16 cellular contexts compared by ENCODE assay signal in genomic region chr20:25274891-25275812, GRCh38. TPM values are rescaled to one million over a fixed set of nuclear protein-coding genes. Genes with fewer than 3 reads are reported as not detected.
DNase-seq lines count a peak whose midpoint lies in the region; ATAC-seq and TF ChIP-seq lines count a peak whose summit lies in the region.
"Had no signal": no experiment of that assay in that cellular context is flagged by ENCODE, and none has a peak within 500 bp of the region (broad histone marks: within the 10 kb centered on the region; RNA-seq: fewer than 3 reads in every experiment).

No MANE protein-coding gene starts in this region.

- no peak overlapping the region for H2BK12ac ChIP-seq in mesenchymal stem cell (ENCODE audit: low read length in 2 of 2)

- no peak overlapping the region for H3K23ac ChIP-seq in mesenchymal stem cell (ENCODE audit: low read length in 2 of 2)

- no peak overlapping the region for H2BK120ac ChIP-seq in mesenchymal stem cell (ENCODE audit: low read depth, low read length)

- ATAC-seq in HG03139 (IDR thresholded peaks at IDR 0.05; ENCODE audit: unreplicated experiment): no peak
- no peak for ATAC-seq in HG02884 (IDR thresholded peaks at IDR 0.05; ENCODE audit: unreplicated experiment)
- ATAC-seq: esophagus mucosa had no signal

- no peak overlapping the region for H3K4ac ChIP-seq in mesenchymal stem cell (ENCODE audit: low read depth in 1 of 2, low read length in 2 of 2)

- no peak overlapping the region for H3K4me2 ChIP-seq in mesenchymal stem cell (ENCODE audit: low read length, poor library complexity, severe bottlenecking)

- H3K27me3 Mint-ChIP-seq in endodermal cell (ENCODE audit: insufficient read depth): no peaks in the 10 kb centered on the region

- peak; percentile 39 for DNase-seq in activated effector memory CD4-positive, alpha-beta T cell treated with anti-CD3 and anti-CD28 coated beads, Interleukin-2, amount 50 U/mL, for 16 hours
- DNase-seq in activated effector memory CD4-positive, alpha-beta T cell treated with Interleukin-2 at 50 U/mL for 16 hours: no peak
- DNase-seq in endodermal cell: no peak
- no peak for DNase-seq in mesenchymal stem cell
- DNase-seq in activated CD4-positive, CD25-positive, alpha-beta regulatory T cell (lab: John Stamatoyannopoulos, UW): no peak
- DNase-seq: central memory CD4-positive, alpha-beta T cell; DMS53; Karpas-422; NCI-H2029 treated with DMSO at 0.1 percent for 48 hours; small intestine had no signal

- no peaks in the 10 kb centered on the region for H3K4me1 ChIP-seq in endodermal cell (ENCODE audit: control insufficient read depth, insufficient read depth, low read length)
- H3K4me1 ChIP-seq in mesenchymal stem cell (ENCODE audit: control insufficient read depth, insufficient read depth, low read depth, low read length): peaks cover 34% of the 10 kb centered on the region
- H3K4me1 ChIP-seq: SJSA1 had no signal

- no peak overlapping the region for H3K18ac ChIP-seq in mesenchymal stem cell (ENCODE audit: low read depth in 1 of 2, low read length in 2 of 2)

- no peak overlapping the region for H2BK5ac ChIP-seq in mesenchymal stem cell (ENCODE audit: low read depth, low read length, poor library complexity, severe bottlenecking)

- H4K91ac ChIP-seq in mesenchymal stem cell (ENCODE audit: low read length): no peak overlapping the region

- H3K4me3 Mint-ChIP-seq in endodermal cell: no peak overlapping the region
- H3K4me3 Mint-ChIP-seq: activated T-helper 1 cell treated with anti-CD3 and anti-CD28 coated beads, Interleukin-12 subunit alpha, Interleukin-12 subunit beta, Interleukin-2, Interleukin-4 antibody, amounts not matched to agents 30 ng/mL and 10 ng/mL and 1 ng/mL, durations not matched to agents 14 hours and 24 hours and 36 hours had no signal

- H2AFZ ChIP-seq in mesenchymal stem cell (ENCODE audit: low read depth, low read length): no peak overlapping the region

- no peak overlapping the region for H3K14ac ChIP-seq in mesenchymal stem cell (ENCODE audit: low read length in 2 of 2)

- H3K79me1 ChIP-seq in mesenchymal stem cell (replicated peaks; ENCODE audit: low read length, poor library complexity, severe bottlenecking): peaks cover 43% of the 10 kb centered on the region

- H3K9ac ChIP-seq in endodermal cell (ENCODE audit: extremely low read depth, low read length, poor library complexity, severe bottlenecking) (no peak overlapping the region), mesenchymal stem cell (ENCODE audit: low read length) (no peak overlapping the region)

- H3K36me3 ChIP-seq in endodermal cell (ENCODE audit: control insufficient read depth, insufficient read depth, low read length) (peaks cover 62% of the 10 kb centered on the region), mesenchymal stem cell (ENCODE audit: control insufficient read depth in 1 of 2, insufficient read depth in 2 of 2, low read depth in 1 of 2, low read length in 2 of 2) (peaks cover 98 to 100% of the 10 kb centered on the region in 2 experiments)

- no peaks in the 10 kb centered on the region for H3K9me3 Mint-ChIP-seq in endodermal cell
- H3K9me3 Mint-ChIP-seq: activated T-helper 1 cell treated with anti-CD3 and anti-CD28 coated beads, Interleukin-12 subunit alpha, Interleukin-12 subunit beta, Interleukin-2, Interleukin-4 antibody, amounts not matched to agents 30 ng/mL and 10 ng/mL and 1 ng/mL, durations not matched to agents 14 hours and 24 hours and 36 hours had no signal

- no peaks in the 10 kb centered on the region for H3K9me3 ChIP-seq in endodermal cell (ENCODE audit: control insufficient read depth, low read length)
- no peaks in the 10 kb centered on the region for H3K9me3 ChIP-seq in mesenchymal stem cell (ENCODE audit: control insufficient read depth, low read length)
- H3K9me3 ChIP-seq: SJSA1 had no signal

- peak overlapping the region; percentile 19 for H4K8ac ChIP-seq in mesenchymal stem cell (ENCODE audit: low read length)

- 91 to 95% methylated on average over 19 to 32 of the region's 32 CpGs for WGBS in endodermal cell (ENCODE audit: insufficient coverage in 1 of 2, insufficient read length in 1 of 2), 2 experiments
- 95% methylated on average over 32 of the region's 32 CpGs for whole genome bisulfite sequencing in mesenchymal stem cell

- TF ChIP-seq CTCF in endodermal cell (conservative IDR thresholded peaks at IDR 0.05): no peak

- H3K4me1 Mint-ChIP-seq in endodermal cell: no peaks in the 10 kb centered on the region

- H3K4me3 ChIP-seq in endodermal cell (ENCODE audit: low read length) (no peak overlapping the region), mesenchymal stem cell (ENCODE audit: insufficient read depth in 1 of 2, low read depth in 1 of 2, low read length in 2 of 2) (no peak overlapping the region)
- H3K4me3 ChIP-seq: SJSA1 had no signal

- peak overlapping the region; percentile 61 for H3K27ac Mint-ChIP-seq in endodermal cell
- H3K27ac Mint-ChIP-seq: activated T-helper 1 cell treated with anti-CD3 and anti-CD28 coated beads, Interleukin-12 subunit alpha, Interleukin-12 subunit beta, Interleukin-2, Interleukin-4 antibody, amounts not matched to agents 30 ng/mL and 10 ng/mL and 1 ng/mL, durations not matched to agents 14 hours and 24 hours and 36 hours had no signal

- H2AK5ac ChIP-seq in mesenchymal stem cell (ENCODE audit: low read length, severe bottlenecking): no peak overlapping the region

- H3K27me3 ChIP-seq in endodermal cell (ENCODE audit: control insufficient read depth, insufficient read depth, low read length, poor library complexity, severe bottlenecking) (no peaks in the 10 kb centered on the region), mesenchymal stem cell (ENCODE audit: control insufficient read depth in 1 of 2, insufficient read depth in 1 of 2, low read length in 2 of 2) (no peaks in the 10 kb centered on the region)
- H3K27me3 ChIP-seq: SJSA1 had no signal

- H3K36me3 Mint-ChIP-seq in endodermal cell (ENCODE audit: low read depth): peaks cover 50% of the 10 kb centered on the region

- H2BK15ac ChIP-seq in mesenchymal stem cell (ENCODE audit: low read depth, poor library complexity, severe bottlenecking): no peak overlapping the region

- H3K27ac ChIP-seq in endodermal cell (ENCODE audit: low read depth, low read length): no peak overlapping the region
- H3K27ac ChIP-seq in mesenchymal stem cell (ENCODE audit: low read length, poor library complexity, severe bottlenecking): no peak overlapping the region
- peak overlapping the region; percentile 70 for H3K27ac ChIP-seq in temporal lobe (ENCODE audit: low read depth, low read length)
- H3K27ac ChIP-seq: SJSA1 had no signal

RNA-seq across cellular contexts. Expression of gene PYGB, which starts 27.3 kb away (rescaled TPM):
- total RNA-seq in endodermal cell: 10 to 100 TPM; 59.3 to 66.8 TPM
- 48.4 TPM for polyA plus RNA-seq in endodermal cell (2013, experiment 1 of 2)
- 48.7 TPM for polyA plus RNA-seq in endodermal cell (2013, experiment 2 of 2)
- 50.3 TPM for polyA plus RNA-seq in mesenchymal stem cell (2013, experiment 1 of 2)
- 48.3 TPM for polyA plus RNA-seq in mesenchymal stem cell (2013, experiment 2 of 2)
- total RNA-seq in temporal lobe: 62.4 TPM
